Comparison of ENCODE assay signal across 8 cellular contexts in the genomic region with DNA sequence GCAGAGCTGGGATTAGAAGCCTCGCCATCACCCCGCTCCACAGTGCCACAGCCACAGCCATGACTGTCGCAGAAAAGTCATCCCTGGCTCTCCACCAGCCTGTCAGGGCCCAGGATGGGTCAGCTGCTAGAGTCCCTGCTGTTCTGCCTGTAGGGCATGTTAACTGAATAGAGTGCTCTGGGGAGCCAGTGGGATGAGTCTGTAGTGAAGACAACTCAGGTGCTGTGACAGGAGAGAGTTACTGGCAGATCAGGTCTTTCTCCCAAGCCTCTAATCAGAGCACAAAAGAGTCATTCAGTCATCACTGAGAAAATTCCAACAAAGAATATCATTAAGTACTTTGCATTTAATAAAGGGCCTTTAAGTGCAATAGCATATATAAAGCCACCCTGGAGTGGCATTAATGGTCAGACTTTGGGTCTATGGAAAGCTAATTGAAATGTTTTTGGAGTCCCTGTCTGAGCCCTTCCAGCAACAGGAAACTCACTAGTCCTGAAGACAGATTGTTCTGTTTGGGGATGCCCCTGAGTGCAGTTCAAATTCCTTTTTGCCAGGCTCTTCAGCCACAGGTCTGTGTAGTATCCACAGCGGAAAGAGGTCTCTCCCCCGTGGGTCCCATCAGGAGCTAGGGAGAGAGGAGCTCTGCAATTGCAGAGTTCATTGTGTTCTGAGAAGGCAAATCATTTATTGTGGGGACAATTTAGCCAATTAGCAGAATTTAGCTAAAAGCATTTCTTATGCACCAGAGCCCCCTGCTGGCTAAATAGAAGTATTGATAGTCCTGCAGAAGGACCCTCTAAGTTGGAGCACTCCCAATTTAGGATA. TPM values are rescaled to one million over a fixed set of nuclear protein-coding genes. Genes with fewer than 3 reads are reported as not detected.
DNase-seq lines count a peak whose midpoint lies in the region; ATAC-seq, FAIRE-seq and TF ChIP-seq lines count a peak whose summit lies in the region.

No MANE protein-coding gene starts in this region.

- no peak overlapping the region for H3K4me3 Mint-ChIP-seq in activated CD4-positive, alpha-beta memory T cell treated with anti-CD3 and anti-CD28 coated beads for 36 hours

- no peak for FAIRE-seq in frontal cortex (lab: Jason Lieb, UNC)

- TF ChIP-seq POLR2A in prostate gland (IDR thresholded peaks at IDR 0.05) = no peak

- 38% methylated on average over 5 of the region's 5 CpGs for WGBS in prostate gland

- DNase-seq in CD1c-positive myeloid dendritic cell (ENCODE audit: extremely low spot score) = peak; percentile 35
- DNase-seq in GM19240 (ENCODE audit: insufficient read length, low spot score) = peak; percentile 23
- peak; percentile 71 for DNase-seq in NCI-H2171 treated with DMSO at 0.1 percent for 48 hours (lab: John Stamatoyannopoulos, UW)
- peak; percentile 13 for DNase-seq in activated CD4-positive, alpha-beta memory T cell treated with anti-CD3 and anti-CD28 coated beads for 36 hours
- peak; percentile 21 to 37 for DNase-seq in frontal cortex (ENCODE audit: low spot score in 2 of 2)
- DNase-seq in prostate gland (ENCODE audit: low spot score) = peak; percentile 37

- ATAC-seq in HG03354 (IDR thresholded peaks at IDR 0.05; ENCODE audit: poor library complexity, severe bottlenecking, unreplicated experiment) = no peak
- ATAC-seq in GM21526 (IDR thresholded peaks at IDR 0.05; ENCODE audit: low FRiP score, unreplicated experiment) = no peak

- H3K27ac ChIP-seq in prostate gland = no peak overlapping the region

- CTCF ChIA-PET in activated CD4-positive, alpha-beta memory T cell treated with anti-CD3 and anti-CD28 coated beads for 36 hours (lab: Charles Lee) = interaction anchor here (0.5 to 2.6 kb wide), 13 partner anchors 8 to 434 kb away, joined by 3 to 13 read pairs (median 3); no protein-coding TSS in a partner anchor

- H3K36me3 Mint-ChIP-seq in activated CD4-positive, alpha-beta memory T cell treated with anti-CD3 and anti-CD28 coated beads for 36 hours = peaks cover 3% of the 10 kb centered on the region

- peak; percentile 55 to 82 (median 80) for TF ChIP-seq CTCF in prostate gland (IDR thresholded peaks at IDR 0.05)

- H3K27me3 ChIP-seq in prostate gland (replicated peaks; ENCODE audit: insufficient read depth) = no peaks in the 10 kb centered on the region

- peaks cover 18% of the 10 kb centered on the region for H3K9me3 Mint-ChIP-seq in activated CD4-positive, alpha-beta memory T cell treated with anti-CD3 and anti-CD28 coated beads for 36 hours

- POLR2A ChIA-PET in activated CD4-positive, alpha-beta memory T cell treated with anti-CD3 and anti-CD28 coated beads for 36 hours (lab: Charles Lee) = no interaction called here

- no peak overlapping the region for H3K27ac Mint-ChIP-seq in activated CD4-positive, alpha-beta memory T cell treated with anti-CD3 and anti-CD28 coated beads for 36 hours

- no peaks in the 10 kb centered on the region for H3K4me1 Mint-ChIP-seq in activated CD4-positive, alpha-beta memory T cell treated with anti-CD3 and anti-CD28 coated beads for 36 hours (ENCODE audit: low read depth)

- H3K9me3 ChIP-seq in prostate gland = no peaks in the 10 kb centered on the region

- no peaks in the 10 kb centered on the region for H3K4me1 ChIP-seq in prostate gland (replicated peaks)

- intact Hi-C loops in activated CD4-positive, alpha-beta memory T cell treated with anti-CD3 and anti-CD28 coated beads for 36 hours (cut with micrococcal nuclease) = loop anchor here (1.0 kb wide), 1 partner anchor 433 kb away; no protein-coding TSS in a partner anchor
- intact Hi-C loops in prostate gland (cut with DNase I) = loop anchor here (2.0 to 10.0 kb wide), 2 partner anchors 433 to 549 kb away; no protein-coding TSS in a partner anchor

- H3K36me3 ChIP-seq in prostate gland = no peaks in the 10 kb centered on the region

- H3K27me3 Mint-ChIP-seq in activated CD4-positive, alpha-beta memory T cell treated with anti-CD3 and anti-CD28 coated beads for 36 hours = peaks cover 36% of the 10 kb centered on the region

- no peak overlapping the region for H3K4me3 ChIP-seq in prostate gland

RNA-seq across cellular contexts. Expression of a gene that starts 45.2 kb away (rescaled TPM):
- total RNA-seq in activated CD4-positive, alpha-beta memory T cell treated with anti-CD3 and anti-CD28 coated beads for 36 hours = 1 to 10 TPM; 3.2 to 4.6 TPM
- total RNA-seq in frontal cortex = 32.6 TPM
- total RNA-seq in prostate gland = 1 to 10 TPM; 6.6 to 7.8 TPM

Comparison
In these comparisons a context has a peak if more than half of its experiments do, and no peak if none do; other contexts are left out.
1. DNase-seq: peak in every context shown above with its lines; median percentile 71 in NCI-H2171 treated with DMSO at 0.1 percent for 48 hours; 37 in prostate gland; 35 in CD1c-positive myeloid dendritic cell; 29 in frontal cortex; 23 in GM19240; 13 in activated CD4-positive, alpha-beta memory T cell treated with anti-CD3 and anti-CD28 coated beads for 36 hours.